1 cellular context compared by ENCODE assay signal in the genomic region with DNA sequence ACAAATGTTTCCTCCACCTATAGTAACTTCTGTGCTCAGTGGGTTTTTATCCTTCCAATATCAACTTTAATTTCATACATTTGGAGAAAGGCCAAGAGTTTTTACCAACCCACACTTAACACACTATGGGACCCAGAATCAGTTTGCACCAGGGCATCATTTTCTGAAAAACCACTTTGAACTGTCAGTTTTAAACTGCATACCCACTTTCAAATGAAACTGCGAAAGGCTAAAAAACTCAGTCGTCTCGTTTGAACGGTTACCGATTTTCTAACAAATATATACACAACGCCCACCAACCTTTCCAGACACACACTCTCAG.
TF ChIP-seq lines count a peak whose summit lies in the region.

No MANE protein-coding gene starts in this region.

TF ChIP-seq in HepG2, 621 proteins besides CTCF, POLR2A, EP300 and RAD21:
- TF ChIP-seq, protein P1, sequence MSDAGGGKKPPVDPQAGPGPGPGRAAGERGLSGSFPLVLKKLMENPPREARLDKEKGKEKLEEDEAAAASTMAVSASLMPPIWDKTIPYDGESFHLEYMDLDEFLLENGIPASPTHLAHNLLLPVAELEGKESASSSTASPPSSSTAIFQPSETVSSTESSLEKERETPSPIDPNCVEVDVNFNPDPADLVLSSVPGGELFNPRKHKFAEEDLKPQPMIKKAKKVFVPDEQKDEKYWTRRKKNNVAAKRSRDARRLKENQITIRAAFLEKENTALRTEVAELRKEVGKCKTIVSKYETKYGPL (CRISPR knock-in tag; IDR thresholded peaks at IDR 0.05) = no peak
- TF ChIP-seq SRF (IDR thresholded peaks at IDR 0.05; ENCODE audit: low read depth, low read length) = no peak
- no peak for TF ChIP-seq ZC3H4 (CRISPR knock-in tag; IDR thresholded peaks at IDR 0.05; ENCODE audit: borderline replicate concordance)
- TF ChIP-seq SIN3A (IDR thresholded peaks at IDR 0.05; ENCODE audit: borderline replicate concordance, low read depth, low read length) = no peak
- TF ChIP-seq FOXP1 (IDR thresholded peaks at IDR 0.05) = no peak
- no peak for TF ChIP-seq FOXP1 (CRISPR knock-in tag; IDR thresholded peaks at IDR 0.05)
- TF ChIP-seq ZNF670 (CRISPR knock-in tag; IDR thresholded peaks at IDR 0.05; ENCODE audit: borderline replicate concordance) = no peak
- TF ChIP-seq TBX3 (IDR thresholded peaks at IDR 0.05; ENCODE audit: borderline replicate concordance) = no peak
- no peak for TF ChIP-seq ZNF883 (CRISPR knock-in tag; IDR thresholded peaks at IDR 0.05; ENCODE audit: not compliant biosample characterization)
- TF ChIP-seq, protein P2, sequence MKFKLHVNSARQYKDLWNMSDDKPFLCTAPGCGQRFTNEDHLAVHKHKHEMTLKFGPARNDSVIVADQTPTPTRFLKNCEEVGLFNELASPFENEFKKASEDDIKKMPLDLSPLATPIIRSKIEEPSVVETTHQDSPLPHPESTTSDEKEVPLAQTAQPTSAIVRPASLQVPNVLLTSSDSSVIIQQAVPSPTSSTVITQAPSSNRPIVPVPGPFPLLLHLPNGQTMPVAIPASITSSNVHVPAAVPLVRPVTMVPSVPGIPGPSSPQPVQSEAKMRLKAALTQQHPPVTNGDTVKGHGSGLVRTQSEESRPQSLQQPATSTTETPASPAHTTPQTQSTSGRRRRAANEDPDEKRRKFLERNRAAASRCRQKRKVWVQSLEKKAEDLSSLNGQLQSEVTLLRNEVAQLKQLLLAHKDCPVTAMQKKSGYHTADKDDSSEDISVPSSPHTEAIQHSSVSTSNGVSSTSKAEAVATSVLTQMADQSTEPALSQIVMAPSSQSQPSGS (CRISPR knock-in tag; IDR thresholded peaks at IDR 0.05) = no peak
- TF ChIP-seq ZNF7 (CRISPR knock-in tag; IDR thresholded peaks at IDR 0.05) = no peak
